Comparison of ENCODE assay signal across 8 cellular contexts in genomic region chr3:67790043-67790442, GRCh38.
DNase-seq lines count a peak whose midpoint lies in the region; ATAC-seq and TF ChIP-seq lines count a peak whose summit lies in the region.

No MANE protein-coding gene starts in this region.

- H3K4me2 ChIP-seq in SU-DHL-6 (ENCODE audit: low read depth, low read length, poor library complexity, severe bottlenecking), result no peak overlapping the region

- no peak overlapping the region for H3K27ac ChIP-seq in CD8-positive, alpha-beta T cell (ENCODE audit: low read depth, low read length)
- H3K27ac ChIP-seq in SU-DHL-6 (ENCODE audit: low read depth, low read length) (no peak overlapping the region), adrenal gland (no peak overlapping the region)

- H3K4me1 Mint-ChIP-seq in CD8-positive, alpha-beta T cell (ENCODE audit: low read depth), result peaks cover 13% of the 10 kb centered on the region

- no peaks in the 10 kb centered on the region for H3K9me3 ChIP-seq in CD8-positive, alpha-beta T cell (ENCODE audit: low read length)
- H3K9me3 ChIP-seq in SU-DHL-6 (ENCODE audit: insufficient read depth, low read length) (no peaks in the 10 kb centered on the region), adrenal gland (replicated peaks in 1 of 3) (no peaks in the 10 kb centered on the region)

- WGBS in adrenal gland, 4 donors, result 34 to 47% (median 42%) methylated on average over 2 of the region's 2 CpGs

- H3F3A ChIP-seq in SU-DHL-6 (ENCODE audit: insufficient read depth), result no peaks in the 10 kb centered on the region

- H3K9ac ChIP-seq in SU-DHL-6 (ENCODE audit: low read length), result no peak overlapping the region

- no peaks in the 10 kb centered on the region for H3K27me3 Mint-ChIP-seq in CD8-positive, alpha-beta T cell (ENCODE audit: low read depth)

- POLR2A ChIA-PET in CD8-positive, alpha-beta T cell (lab: Charles Lee), result interaction anchor here (0.7 to 0.9 kb wide), 2 partner anchors 24 to 136 kb away, joined by 3 to 4 read pairs; partner anchors contain the start of gene SUCLG2

- no peaks in the 10 kb centered on the region for H3K79me2 ChIP-seq in SU-DHL-6 (ENCODE audit: insufficient read depth, low read length)

- H3K36me3 ChIP-seq in CD8-positive, alpha-beta T cell (ENCODE audit: insufficient read depth, low read length), result no peaks in the 10 kb centered on the region
- H3K36me3 ChIP-seq in SU-DHL-6 (ENCODE audit: low read length), result no peaks in the 10 kb centered on the region
- no peaks in the 10 kb centered on the region for H3K36me3 ChIP-seq in adrenal gland (replicated peaks in 1 of 2)

- no peaks in the 10 kb centered on the region for H3K9me2 ChIP-seq in SU-DHL-6 (replicated peaks; ENCODE audit: insufficient read depth, low read length)

- H3K4me3 Mint-ChIP-seq in CD8-positive, alpha-beta T cell, result no peak overlapping the region

- CTCF ChIA-PET in CD8-positive, alpha-beta T cell (lab: Charles Lee), result interaction anchor here (0.7 to 4.0 kb wide), 44 partner anchors 8 to 1104 kb away, joined by 3 to 66 read pairs (median 4); partner anchors contain the start of gene SUCLG2

- H3K27me3 ChIP-seq in CD8-positive, alpha-beta T cell (ENCODE audit: insufficient read depth, low read length), result no peaks in the 10 kb centered on the region
- H3K27me3 ChIP-seq in SU-DHL-6 (ENCODE audit: low read length), result no peaks in the 10 kb centered on the region
- no peaks in the 10 kb centered on the region for H3K27me3 ChIP-seq in adrenal gland

- peaks cover 6% of the 10 kb centered on the region for H3K4me1 ChIP-seq in CD8-positive, alpha-beta T cell (ENCODE audit: insufficient read depth, low read length)
- no peaks in the 10 kb centered on the region for H3K4me1 ChIP-seq in adrenal gland (replicated peaks in 1 of 2)

- H3K4me3 ChIP-seq in CD8-positive, alpha-beta T cell (ENCODE audit: low read depth, low read length), result no peak overlapping the region
- no peak overlapping the region for H3K4me3 ChIP-seq in SU-DHL-6 (ENCODE audit: insufficient read depth, low read length, poor library complexity, severe bottlenecking)
- H3K4me3 ChIP-seq in adrenal gland, result no peak overlapping the region

- TF ChIP-seq POLR2A in adrenal gland (IDR thresholded peaks at IDR 0.05), result no peak

- H3K9me3 Mint-ChIP-seq in CD8-positive, alpha-beta T cell, result peaks cover 12% of the 10 kb centered on the region

- peaks cover 4% of the 10 kb centered on the region for H3K36me3 Mint-ChIP-seq in CD8-positive, alpha-beta T cell

- H3K27ac Mint-ChIP-seq in CD8-positive, alpha-beta T cell, result no peak overlapping the region

- peak; percentile 70 for TF ChIP-seq CTCF in CD8-positive, alpha-beta T cell (IDR thresholded peaks at IDR 0.05)
- TF ChIP-seq CTCF in SU-DHL-6 (IDR thresholded peaks at IDR 0.05; ENCODE audit: insufficient read depth, low read length, poor library complexity, severe bottlenecking) (peak; percentile 62), adrenal gland (IDR thresholded peaks at IDR 0.05) (peak; percentile 46 to 80 (median 74))

- DNase-seq in CD8-positive, alpha-beta T cell, result peak; percentile 47 to 85 (median 60)
- DNase-seq in adrenal gland, result peak; percentile 30 to 77 (median 48)
- peak; percentile 80 for DNase-seq in islet precursor cell
- peak; percentile 33 to 41 (median 40) for DNase-seq in stimulated activated CD4-positive, alpha-beta T cell treated with anti-CD3 and anti-CD28 coated beads, TNF-alpha, amount 100 ng/mL, for 48 hours (ENCODE audit: low read depth in 3 of 3)
- DNase-seq in NK-92 (lab: John Stamatoyannopoulos, UW; ENCODE audit: unreplicated experiment), result no peak

- intact Hi-C loops in CD8-positive, alpha-beta T cell (cut with DNase I, micrococcal nuclease), result loop anchor here (1.0 to 10.0 kb wide), 8 partner anchors 135 to 1085 kb away; partner anchors contain the start of gene SUCLG2 (in 1 of the 2)
- intact Hi-C loops in adrenal gland (cut with DNase I), result loop anchor here (5.0 kb wide), 1 partner anchor 408 kb away; no protein-coding TSS in a partner anchor

- no peaks in the 10 kb centered on the region for H4K20me1 ChIP-seq in SU-DHL-6 (ENCODE audit: low read depth, low read length)

- peak; percentile 78 for ATAC-seq in CD8-positive, alpha-beta T cell
- ATAC-seq in GM19328 (IDR thresholded peaks at IDR 0.05; ENCODE audit: unreplicated experiment), result peak; percentile 85
- ATAC-seq in HG03469 (IDR thresholded peaks at IDR 0.05; ENCODE audit: unreplicated experiment), result peak; percentile 87

- no peak overlapping the region for H2AFZ ChIP-seq in SU-DHL-6 (ENCODE audit: low read depth, low read length, severe bottlenecking)
